Comparison of ENCODE assay signal across 1 cellular context in the genomic region with DNA sequence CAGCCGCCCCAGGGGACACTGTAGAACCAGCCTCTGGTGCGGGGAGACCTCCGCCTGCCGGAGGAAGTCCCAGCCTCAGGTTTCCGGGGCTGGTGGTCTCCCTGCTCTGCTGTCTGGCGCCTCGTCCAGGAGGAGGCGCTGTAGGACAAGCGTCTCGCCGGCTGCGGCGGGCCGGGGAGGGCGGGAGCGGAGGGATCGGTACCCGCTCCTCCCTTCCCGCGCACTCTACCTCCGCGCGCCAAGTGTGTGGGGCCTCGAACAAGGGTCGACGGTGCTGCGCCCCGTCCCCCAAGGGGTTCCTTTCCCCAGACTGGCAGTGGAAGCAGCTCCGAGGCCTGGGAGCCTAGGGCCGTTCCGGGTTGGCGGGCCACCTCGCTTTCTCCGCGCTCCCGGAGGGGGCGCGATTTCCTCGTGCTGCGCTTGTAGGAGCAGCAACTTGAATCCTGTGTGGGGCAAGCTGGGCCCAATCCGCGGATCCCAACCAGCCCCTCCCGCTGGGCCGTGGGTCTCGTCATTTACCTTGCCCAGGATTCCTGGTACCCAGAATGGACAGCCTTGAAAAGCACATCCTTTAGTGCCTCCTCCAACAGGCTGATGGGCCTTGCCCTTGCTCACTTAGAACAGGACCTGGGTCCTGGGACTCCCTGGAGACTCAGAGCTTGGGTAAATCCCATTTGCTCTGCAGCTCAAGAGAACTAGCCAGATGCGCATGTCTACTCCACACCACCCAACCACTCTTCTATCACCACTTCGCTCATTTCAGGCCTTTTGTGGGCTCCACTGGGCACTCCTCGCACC.
TF ChIP-seq lines count a peak whose summit lies in the region.

No MANE protein-coding gene starts in this region.

TF ChIP-seq in HepG2, 621 proteins besides CTCF, POLR2A, EP300 and RAD21 (continued from another document and continues in another):
- TF ChIP-seq, protein P1, sequence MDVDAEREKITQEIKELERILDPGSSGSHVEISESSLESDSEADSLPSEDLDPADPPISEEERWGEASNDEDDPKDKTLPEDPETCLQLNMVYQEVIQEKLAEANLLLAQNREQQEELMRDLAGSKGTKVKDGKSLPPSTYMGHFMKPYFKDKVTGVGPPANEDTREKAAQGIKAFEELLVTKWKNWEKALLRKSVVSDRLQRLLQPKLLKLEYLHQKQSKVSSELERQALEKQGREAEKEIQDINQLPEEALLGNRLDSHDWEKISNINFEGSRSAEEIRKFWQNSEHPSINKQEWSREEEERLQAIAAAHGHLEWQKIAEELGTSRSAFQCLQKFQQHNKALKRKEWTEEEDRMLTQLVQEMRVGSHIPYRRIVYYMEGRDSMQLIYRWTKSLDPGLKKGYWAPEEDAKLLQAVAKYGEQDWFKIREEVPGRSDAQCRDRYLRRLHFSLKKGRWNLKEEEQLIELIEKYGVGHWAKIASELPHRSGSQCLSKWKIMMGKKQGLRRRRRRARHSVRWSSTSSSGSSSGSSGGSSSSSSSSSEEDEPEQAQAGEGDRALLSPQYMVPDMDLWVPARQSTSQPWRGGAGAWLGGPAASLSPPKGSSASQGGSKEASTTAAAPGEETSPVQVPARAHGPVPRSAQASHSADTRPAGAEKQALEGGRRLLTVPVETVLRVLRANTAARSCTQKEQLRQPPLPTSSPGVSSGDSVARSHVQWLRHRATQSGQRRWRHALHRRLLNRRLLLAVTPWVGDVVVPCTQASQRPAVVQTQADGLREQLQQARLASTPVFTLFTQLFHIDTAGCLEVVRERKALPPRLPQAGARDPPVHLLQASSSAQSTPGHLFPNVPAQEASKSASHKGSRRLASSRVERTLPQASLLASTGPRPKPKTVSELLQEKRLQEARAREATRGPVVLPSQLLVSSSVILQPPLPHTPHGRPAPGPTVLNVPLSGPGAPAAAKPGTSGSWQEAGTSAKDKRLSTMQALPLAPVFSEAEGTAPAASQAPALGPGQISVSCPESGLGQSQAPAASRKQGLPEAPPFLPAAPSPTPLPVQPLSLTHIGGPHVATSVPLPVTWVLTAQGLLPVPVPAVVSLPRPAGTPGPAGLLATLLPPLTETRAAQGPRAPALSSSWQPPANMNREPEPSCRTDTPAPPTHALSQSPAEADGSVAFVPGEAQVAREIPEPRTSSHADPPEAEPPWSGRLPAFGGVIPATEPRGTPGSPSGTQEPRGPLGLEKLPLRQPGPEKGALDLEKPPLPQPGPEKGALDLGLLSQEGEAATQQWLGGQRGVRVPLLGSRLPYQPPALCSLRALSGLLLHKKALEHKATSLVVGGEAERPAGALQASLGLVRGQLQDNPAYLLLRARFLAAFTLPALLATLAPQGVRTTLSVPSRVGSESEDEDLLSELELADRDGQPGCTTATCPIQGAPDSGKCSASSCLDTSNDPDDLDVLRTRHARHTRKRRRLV (CRISPR knock-in tag; IDR thresholded peaks at IDR 0.05): 0 out of 2 replicates have a peak, but pooled peaks have one; percentile 54
- TF ChIP-seq ZNF281 (CRISPR knock-in tag; IDR thresholded peaks at IDR 0.05; ENCODE audit: borderline replicate concordance) (no peak), SMAD3 (CRISPR knock-in tag; IDR thresholded peaks at IDR 0.05) (peak; percentile 76; the same call in 1 of the 2 replicates), ZNF580 (CRISPR knock-in tag; IDR thresholded peaks at IDR 0.05; ENCODE audit: borderline replicate concordance, low read depth) (peak; percentile 76; the same call in 1 of the 2 replicates), ARNT2 (CRISPR knock-in tag; IDR thresholded peaks at IDR 0.05; ENCODE audit: low read depth) (peak; percentile 83; the same call in 1 of the 2 replicates), LRRFIP1 (CRISPR knock-in tag; conservative IDR thresholded peaks at IDR 0.05) (no peak; the same call in 1 of the 2 replicates), ZNF513 (CRISPR knock-in tag; conservative IDR thresholded peaks at IDR 0.05) (no peak), SOX6 (IDR thresholded peaks at IDR 0.05) (no peak), SOX6 (CRISPR knock-in tag; IDR thresholded peaks at IDR 0.05) (peak; percentile 36; the same call in 1 of the 2 replicates), PTBP1 (IDR thresholded peaks at IDR 0.05; ENCODE audit: low read depth, low read length, poor library complexity, severe bottlenecking) (peak; percentile 77), TSC22D2 (CRISPR knock-in tag; IDR thresholded peaks at IDR 0.05; ENCODE audit: borderline replicate concordance) (no peak), ZBTB7B (CRISPR knock-in tag; IDR thresholded peaks at IDR 0.05) (peak; percentile 94), MYC (CRISPR knock-in tag; IDR thresholded peaks at IDR 0.05; ENCODE audit: borderline replicate concordance) (peak; percentile 58; the same call in 1 of the 2 replicates), ZSCAN22 (CRISPR knock-in tag; IDR thresholded peaks at IDR 0.05) (no peak), NCOR1 (IDR thresholded peaks at IDR 0.05; ENCODE audit: borderline replicate concordance, low read length) (no peak), ZNF7 (CRISPR knock-in tag; IDR thresholded peaks at IDR 0.05) (no peak), PHF20 (CRISPR knock-in tag; IDR thresholded peaks at IDR 0.05) (no peak), CHD4 (IDR thresholded peaks at IDR 0.05; ENCODE audit: borderline replicate concordance, low read length) (no peak), MEF2D (CRISPR knock-in tag; IDR thresholded peaks at IDR 0.05) (no peak), SPEN (CRISPR knock-in tag; IDR thresholded peaks at IDR 0.05; ENCODE audit: low read depth) (no peak)
- TF ChIP-seq, protein P2, sequence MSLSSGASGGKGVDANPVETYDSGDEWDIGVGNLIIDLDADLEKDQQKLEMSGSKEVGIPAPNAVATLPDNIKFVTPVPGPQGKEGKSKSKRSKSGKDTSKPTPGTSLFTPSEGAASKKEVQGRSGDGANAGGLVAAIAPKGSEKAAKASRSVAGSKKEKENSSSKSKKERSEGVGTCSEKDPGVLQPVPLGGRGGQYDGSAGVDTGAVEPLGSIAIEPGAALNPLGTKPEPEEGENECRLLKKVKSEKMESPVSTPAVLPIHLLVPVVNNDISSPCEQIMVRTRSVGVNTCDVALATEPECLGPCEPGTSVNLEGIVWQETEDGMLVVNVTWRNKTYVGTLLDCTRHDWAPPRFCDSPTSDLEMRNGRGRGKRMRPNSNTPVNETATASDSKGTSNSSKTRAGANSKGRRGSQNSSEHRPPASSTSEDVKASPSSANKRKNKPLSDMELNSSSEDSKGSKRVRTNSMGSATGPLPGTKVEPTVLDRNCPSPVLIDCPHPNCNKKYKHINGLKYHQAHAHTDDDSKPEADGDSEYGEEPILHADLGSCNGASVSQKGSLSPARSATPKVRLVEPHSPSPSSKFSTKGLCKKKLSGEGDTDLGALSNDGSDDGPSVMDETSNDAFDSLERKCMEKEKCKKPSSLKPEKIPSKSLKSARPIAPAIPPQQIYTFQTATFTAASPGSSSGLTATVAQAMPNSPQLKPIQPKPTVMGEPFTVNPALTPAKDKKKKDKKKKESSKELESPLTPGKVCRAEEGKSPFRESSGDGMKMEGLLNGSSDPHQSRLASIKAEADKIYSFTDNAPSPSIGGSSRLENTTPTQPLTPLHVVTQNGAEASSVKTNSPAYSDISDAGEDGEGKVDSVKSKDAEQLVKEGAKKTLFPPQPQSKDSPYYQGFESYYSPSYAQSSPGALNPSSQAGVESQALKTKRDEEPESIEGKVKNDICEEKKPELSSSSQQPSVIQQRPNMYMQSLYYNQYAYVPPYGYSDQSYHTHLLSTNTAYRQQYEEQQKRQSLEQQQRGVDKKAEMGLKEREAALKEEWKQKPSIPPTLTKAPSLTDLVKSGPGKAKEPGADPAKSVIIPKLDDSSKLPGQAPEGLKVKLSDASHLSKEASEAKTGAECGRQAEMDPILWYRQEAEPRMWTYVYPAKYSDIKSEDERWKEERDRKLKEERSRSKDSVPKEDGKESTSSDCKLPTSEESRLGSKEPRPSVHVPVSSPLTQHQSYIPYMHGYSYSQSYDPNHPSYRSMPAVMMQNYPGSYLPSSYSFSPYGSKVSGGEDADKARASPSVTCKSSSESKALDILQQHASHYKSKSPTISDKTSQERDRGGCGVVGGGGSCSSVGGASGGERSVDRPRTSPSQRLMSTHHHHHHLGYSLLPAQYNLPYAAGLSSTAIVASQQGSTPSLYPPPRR (CRISPR knock-in tag; IDR thresholded peaks at IDR 0.05; ENCODE audit: borderline replicate concordance): peak; percentile 64; the same call in 1 of the 2 replicates
- TF ChIP-seq, protein P3, sequence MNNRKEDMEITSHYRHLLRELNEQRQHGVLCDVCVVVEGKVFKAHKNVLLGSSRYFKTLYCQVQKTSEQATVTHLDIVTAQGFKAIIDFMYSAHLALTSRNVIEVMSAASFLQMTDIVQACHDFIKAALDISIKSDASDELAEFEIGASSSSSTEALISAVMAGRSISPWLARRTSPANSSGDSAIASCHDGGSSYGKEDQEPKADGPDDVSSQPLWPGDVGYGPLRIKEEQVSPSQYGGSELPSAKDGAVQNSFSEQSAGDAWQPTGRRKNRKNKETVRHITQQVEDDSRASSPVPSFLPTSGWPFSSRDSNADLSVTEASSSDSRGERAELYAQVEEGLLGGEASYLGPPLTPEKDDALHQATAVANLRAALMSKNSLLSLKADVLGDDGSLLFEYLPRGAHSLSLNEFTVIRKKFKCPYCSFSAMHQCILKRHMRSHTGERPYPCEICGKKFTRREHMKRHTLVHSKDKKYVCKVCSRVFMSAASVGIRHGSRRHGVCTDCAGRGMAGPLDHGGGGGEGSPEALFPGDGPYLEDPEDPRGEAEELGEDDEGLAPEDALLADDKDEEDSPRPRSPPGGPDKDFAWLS (CRISPR knock-in tag; IDR thresholded peaks at IDR 0.05; ENCODE audit: borderline replicate concordance): no peak
- TF ChIP-seq, protein P4, sequence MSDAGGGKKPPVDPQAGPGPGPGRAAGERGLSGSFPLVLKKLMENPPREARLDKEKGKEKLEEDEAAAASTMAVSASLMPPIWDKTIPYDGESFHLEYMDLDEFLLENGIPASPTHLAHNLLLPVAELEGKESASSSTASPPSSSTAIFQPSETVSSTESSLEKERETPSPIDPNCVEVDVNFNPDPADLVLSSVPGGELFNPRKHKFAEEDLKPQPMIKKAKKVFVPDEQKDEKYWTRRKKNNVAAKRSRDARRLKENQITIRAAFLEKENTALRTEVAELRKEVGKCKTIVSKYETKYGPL (CRISPR knock-in tag; IDR thresholded peaks at IDR 0.05): no peak
